In the genomic region with DNA sequence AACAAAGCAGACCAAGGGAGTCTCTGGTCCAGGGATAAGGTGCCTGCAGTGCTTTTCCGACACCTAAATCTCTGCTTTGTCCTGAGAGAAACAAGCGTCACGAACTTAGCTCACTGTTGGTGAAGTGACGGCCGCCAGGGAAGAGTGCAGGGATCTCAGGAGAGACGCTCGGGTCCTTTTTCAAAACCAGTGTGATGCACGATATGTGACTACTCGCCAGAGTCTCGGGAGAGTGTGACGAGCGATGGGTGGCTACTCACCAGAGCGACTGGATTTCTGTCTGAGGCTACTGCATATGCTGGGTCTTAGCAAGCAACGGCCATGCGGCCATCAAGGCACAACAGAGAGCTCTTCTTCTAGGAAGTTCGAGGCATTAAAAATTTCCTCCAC, we compare ENCODE assay signal across 17 cellular contexts. TPM values are rescaled to one million over a fixed set of nuclear protein-coding genes. Genes with fewer than 3 reads are reported as not detected.
DNase-seq lines count a peak whose midpoint lies in the region; ATAC-seq and TF ChIP-seq lines count a peak whose summit lies in the region.
"Had no signal": no experiment of that assay in that cellular context is flagged by ENCODE, and none has a peak within 500 bp of the region (broad histone marks: within the 10 kb centered on the region; RNA-seq: fewer than 3 reads in every experiment).

No MANE protein-coding gene starts in this region.

- POLR2A ChIA-PET in activated CD4-positive, alpha-beta T cell treated with anti-CD3 and anti-CD28 coated beads, Interleukin-2, amount 10 ng/mL, durations not matched to agents 7 days and 5 days (lab: Charles Lee): no interaction called here

- no peak overlapping the region for H3K27ac ChIP-seq in hepatocyte
- H3K27ac ChIP-seq in left lung: peak overlapping the region in 1 of 2 donors; percentile 53
- H3K27ac ChIP-seq: A549, gastrocnemius medialis had no signal

- peaks cover 79% of the 10 kb centered on the region for H3K4me1 Mint-ChIP-seq in activated CD4-positive, alpha-beta T cell treated with anti-CD3 and anti-CD28 coated beads, Interleukin-2, amount 10 ng/mL, durations not matched to agents 7 days and 5 days
- peaks cover 57% of the 10 kb centered on the region for H3K4me1 Mint-ChIP-seq in T-helper 17 cell
- H3K4me1 Mint-ChIP-seq in stimulated activated naive B cell treated with anti-CD40 and anti-IgM and Interleukin-4, amounts not matched to agents 10 μg/mL and 1 μg/mL and 100 μg/mL, for 72 hours: peaks cover 30 to 60% of the 10 kb centered on the region in 2 donors

- no peak for ATAC-seq in T-helper 17 cell
- no peak for ATAC-seq in stimulated activated naive B cell treated with anti-CD40 and anti-IgM and Interleukin-4, amounts not matched to agents 10 μg/mL and 1 μg/mL and 100 μg/mL, for 72 hours (replicated peaks)
- ATAC-seq in left lung: no peak
- ATAC-seq: A549, gastrocnemius medialis, Panc1 had no signal

- H3K79me2 ChIP-seq in hepatocyte: no peaks in the 10 kb centered on the region

- H3K27me3 ChIP-seq in hepatocyte (peaks cover 3% of the 10 kb centered on the region), left lung (peaks cover 0 to 27% of the 10 kb centered on the region in 2 donors)

- no peak overlapping the region for H2AFZ ChIP-seq in hepatocyte

- peak overlapping the region; percentile 92 for H3K27ac Mint-ChIP-seq in activated CD4-positive, alpha-beta T cell treated with anti-CD3 and anti-CD28 coated beads, Interleukin-2, amount 10 ng/mL, durations not matched to agents 7 days and 5 days
- H3K27ac Mint-ChIP-seq in T-helper 17 cell: peak overlapping the region; percentile 86
- H3K27ac Mint-ChIP-seq in stimulated activated naive B cell treated with anti-CD40 and anti-IgM and Interleukin-4, amounts not matched to agents 10 μg/mL and 1 μg/mL and 100 μg/mL, for 72 hours: peak overlapping the region; percentile 80

- H3K9me2 ChIP-seq in hepatocyte (replicated peaks; ENCODE audit: insufficient read depth): no peaks in the 10 kb centered on the region

- no peaks in the 10 kb centered on the region for H3K36me3 ChIP-seq in hepatocyte (replicated peaks; ENCODE audit: insufficient read depth, low read depth)
- no peaks in the 10 kb centered on the region for H3K36me3 ChIP-seq in left lung
- H3K36me3 ChIP-seq: gastrocnemius medialis had no signal

- peaks cover 20% of the 10 kb centered on the region for H3K36me3 Mint-ChIP-seq in activated CD4-positive, alpha-beta T cell treated with anti-CD3 and anti-CD28 coated beads, Interleukin-2, amount 10 ng/mL, durations not matched to agents 7 days and 5 days (ENCODE audit: low read depth)
- no peaks in the 10 kb centered on the region for H3K36me3 Mint-ChIP-seq in T-helper 17 cell (ENCODE audit: low read depth)
- H3K36me3 Mint-ChIP-seq in stimulated activated naive B cell treated with anti-CD40 and anti-IgM and Interleukin-4, amounts not matched to agents 10 μg/mL and 1 μg/mL and 100 μg/mL, for 72 hours: peaks cover 0 to 2% of the 10 kb centered on the region in 2 donors

- H3K4me3 ChIP-seq in hepatocyte: no peak overlapping the region
- no peak overlapping the region for H3K4me3 ChIP-seq in foreskin fibroblast (ENCODE audit: low read depth in 1 of 2, low read length in 2 of 2)
- H3K4me3 ChIP-seq in left lung: no peak overlapping the region
- H3K4me3 ChIP-seq: A549, gastrocnemius medialis, skin epidermis had no signal

- no peaks in the 10 kb centered on the region for H3K4me1 ChIP-seq in hepatocyte (ENCODE audit: insufficient read depth)
- peaks cover 16 to 28% of the 10 kb centered on the region in 2 donors for H3K4me1 ChIP-seq in left lung
- H3K4me1 ChIP-seq: A549 had no signal

- CTCF ChIA-PET in activated CD4-positive, alpha-beta T cell treated with anti-CD3 and anti-CD28 coated beads, Interleukin-2, amount 10 ng/mL, durations not matched to agents 7 days and 5 days (lab: Charles Lee): interaction anchor here (0.8 to 1.9 kb wide), 8 partner anchors 9 to 36 kb away, joined by 3 to 6 read pairs (median 5); no protein-coding TSS in a partner anchor

- peaks cover 11% of the 10 kb centered on the region for H3K9me3 Mint-ChIP-seq in activated CD4-positive, alpha-beta T cell treated with anti-CD3 and anti-CD28 coated beads, Interleukin-2, amount 10 ng/mL, durations not matched to agents 7 days and 5 days
- H3K9me3 Mint-ChIP-seq in stimulated activated naive B cell treated with anti-CD40 and anti-IgM and Interleukin-4, amounts not matched to agents 10 μg/mL and 1 μg/mL and 100 μg/mL, for 72 hours: peaks cover 0 to 2% of the 10 kb centered on the region in 2 donors

- TF ChIP-seq CTCF in hepatocyte (IDR thresholded peaks at IDR 0.05; ENCODE audit: poor library complexity) (no peak), foreskin fibroblast (IDR thresholded peaks at IDR 0.05; ENCODE audit: low read depth, low read length) (no peak), left lung (IDR thresholded peaks at IDR 0.05) (no peak)

- peaks cover 18% of the 10 kb centered on the region for H3K27me3 Mint-ChIP-seq in activated CD4-positive, alpha-beta T cell treated with anti-CD3 and anti-CD28 coated beads, Interleukin-2, amount 10 ng/mL, durations not matched to agents 7 days and 5 days
- H3K27me3 Mint-ChIP-seq in T-helper 17 cell: no peaks in the 10 kb centered on the region
- peaks cover 0 to 8% of the 10 kb centered on the region in 2 donors for H3K27me3 Mint-ChIP-seq in stimulated activated naive B cell treated with anti-CD40 and anti-IgM and Interleukin-4, amounts not matched to agents 10 μg/mL and 1 μg/mL and 100 μg/mL, for 72 hours

- 76% methylated on average over 16 of the region's 16 CpGs for WGBS in hepatocyte (ENCODE audit: low lambda C conversion rate, missing lambda C conversion rate)

- no peaks in the 10 kb centered on the region for H4K20me1 ChIP-seq in hepatocyte (ENCODE audit: insufficient read depth, poor library complexity, severe bottlenecking)

- H3K9me3 ChIP-seq in T-helper 17 cell (ENCODE audit: control insufficient read depth, low read length, poor library complexity, severe bottlenecking) (no peaks in the 10 kb centered on the region), hepatocyte (ENCODE audit: low read depth) (no peaks in the 10 kb centered on the region), left lung (no peaks in the 10 kb centered on the region)
- H3K9me3 ChIP-seq: A549, gastrocnemius medialis had no signal

- no peak overlapping the region for H3K4me3 Mint-ChIP-seq in activated CD4-positive, alpha-beta T cell treated with anti-CD3 and anti-CD28 coated beads, Interleukin-2, amount 10 ng/mL, durations not matched to agents 7 days and 5 days
- peak overlapping the region; percentile 89 for H3K4me3 Mint-ChIP-seq in T-helper 17 cell
- peak overlapping the region in 1 of 2 donors; percentile 82 for H3K4me3 Mint-ChIP-seq in stimulated activated naive B cell treated with anti-CD40 and anti-IgM and Interleukin-4, amounts not matched to agents 10 μg/mL and 1 μg/mL and 100 μg/mL, for 72 hours

- no peak for DNase-seq in activated CD4-positive, alpha-beta T cell treated with anti-CD3 and anti-CD28 coated beads, Interleukin-2, amount 10 ng/mL, durations not matched to agents 7 days and 5 days
- no peak for DNase-seq in activated CD4-positive, alpha-beta T cell treated with anti-CD3 and anti-CD28 coated beads for 4 hours
- DNase-seq in T-helper 17 cell (no peak), hepatocyte (ENCODE audit: low spot score) (no peak), foreskin fibroblast (no peak), left lung (no peak), midbrain (lab: John Stamatoyannopoulos, UW) (no peak)
- no peak for DNase-seq in stimulated activated naive B cell treated with anti-CD40 and anti-IgM and Interleukin-4, amounts not matched to agents 10 μg/mL and 1 μg/mL and 100 μg/mL, for 72 hours
- DNase-seq: DMS 273 treated with DMSO at 0.1 percent for 48 hours; effector CD4-positive, alpha-beta T cell; kidney glomerular epithelial cell; NCI-H1417 treated with DMSO at 0.1 percent for 48 hours had no signal

- intact Hi-C loops in left lung (cut with DNase I): no loop called here

- peak overlapping the region; percentile 62 for H3K4me2 ChIP-seq in hepatocyte
- H3K4me2 ChIP-seq: A549 had no signal

RNA-seq across cellular contexts. Expression of a gene that starts 16.5 kb away (rescaled TPM):
- total RNA-seq in activated CD4-positive, alpha-beta T cell treated with anti-CD3 and anti-CD28 coated beads, Interleukin-2, amount 10 ng/mL, durations not matched to agents 7 days and 5 days: not detected
- total RNA-seq in T-helper 17 cell (not detected), hepatocyte (not detected in 2 replicates), left lung (1 to 10 TPM in 1 of 2 donors, not detected in 1; 1.5 TPM)
- polyA plus RNA-seq in hepatocyte: not detected in 2 replicates
- total RNA-seq: gastrocnemius medialis, NCI-H460 had no signal
- polyA plus RNA-seq: A549 had no signal

RNA-seq across cellular contexts. Expression of a gene that starts 30.1 kb away (rescaled TPM):
- total RNA-seq in activated CD4-positive, alpha-beta T cell treated with anti-CD3 and anti-CD28 coated beads, Interleukin-2, amount 10 ng/mL, durations not matched to agents 7 days and 5 days: 100 to 1,000 TPM; 114 to 115 TPM
- 100 to 1,000 TPM; 204 to 215 TPM for total RNA-seq in T-helper 17 cell
- total RNA-seq in hepatocyte: 4.3 and 6.1 TPM in 2 replicates
- 5.6 and 5.8 TPM in 2 replicates for polyA plus RNA-seq in hepatocyte
- 10 to 100 TPM; 14.5 to 22.2 TPM for total RNA-seq in left lung

Comparison
In these comparisons a context has a peak if more than half of its experiments do, and no peak if none do; other contexts are left out.
1. RNA of a gene that starts 30.1 kb away (total RNA-seq): 204 to 215 TPM in T-helper 17 cell and 114 to 115 TPM in activated CD4-positive, alpha-beta T cell treated with anti-CD3 and anti-CD28 coated beads, Interleukin-2, amount 10 ng/mL, durations not matched to agents 7 days and 5 days; 14.5 to 22.2 TPM in left lung and 4.3 to 6.1 TPM in hepatocyte; every median in the first group is over 4 times any median in the second.
2. Peak in every context shown above with its lines, with median percentiles within 50 percentile points of each other: H3K27ac Mint-ChIP-seq.